ENCODE assay signal across 16 cellular contexts in the genomic region with DNA sequence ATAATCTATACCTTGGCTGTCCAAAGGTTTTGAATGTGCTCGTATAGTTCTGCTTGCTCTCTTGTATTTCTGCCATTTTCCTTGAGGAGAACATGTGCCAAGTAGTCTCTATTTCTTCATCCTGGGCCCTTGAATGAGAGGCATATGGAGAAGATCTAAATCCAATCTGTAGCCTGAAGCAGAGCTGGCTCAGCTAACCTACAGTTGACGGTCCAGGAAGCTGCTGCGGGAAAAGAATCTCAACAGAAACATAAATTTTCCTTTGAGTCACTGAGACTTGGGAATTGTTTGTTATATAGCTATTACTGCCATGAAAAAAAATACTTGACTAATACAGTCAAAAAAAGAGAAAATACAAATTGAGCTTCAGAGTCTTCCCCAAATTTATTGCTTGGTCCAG. TPM values are rescaled to one million over a fixed set of nuclear protein-coding genes. Genes with fewer than 3 reads are reported as not detected.
"Had no signal": no experiment of that assay in that cellular context is flagged by ENCODE, and none has a peak within 500 bp of the region (broad histone marks: within the 10 kb centered on the region; RNA-seq: fewer than 3 reads in every experiment).

No MANE protein-coding gene starts in this region.

- ATAC-seq: T-helper 17 cell had no signal

- H3K27me3 ChIP-seq: esophagus squamous epithelium, tibial artery had no signal

- H3K27ac ChIP-seq: coronary artery, esophagus squamous epithelium, skin epidermis, tibial artery had no signal

- H3K4me3 ChIP-seq: coronary artery, esophagus squamous epithelium, skin epidermis, tibial artery had no signal

- H3K36me3 ChIP-seq: esophagus squamous epithelium, tibial artery had no signal

- DNase-seq: activated CD4-positive, alpha-beta memory T cell treated with anti-CD3 and anti-CD28 coated beads for 36 hours; activated CD4-positive, alpha-beta T cell treated with anti-CD3 and anti-CD28 coated beads for 48 hours; activated naive CD4-positive, alpha-beta T cell treated with Interleukin-2 at 50 U/mL for 16 hours; activated naive CD8-positive, alpha-beta T cell treated with anti-CD3 and anti-CD28 coated beads, Interleukin-2, amount 10 ng/mL, durations not matched to agents 7 days and 5 days; activated T-cell treated with anti-CD3 and anti-CD28 coated beads, Interleukin-2, amount 50 U/mL, for 48 hours; amniotic stem cell; cerebellar nuclear complex; endodermal cell; esophagus squamous epithelium; hypothalamus; nephron progenitor cell; stimulated activated CD4-positive, alpha-beta T cell treated with anti-CD3 and anti-CD28 coated beads, Interleukin-1b, Interleukin-23, amount 100 ng/mL, for 48 hours; T-helper 17 cell; tibial artery had no signal

- H3K9me3 ChIP-seq: esophagus squamous epithelium, tibial artery had no signal

RNA-seq across cellular contexts. Expression of gene PLCB4, which starts 30.1 kb away (rescaled TPM):
- total RNA-seq: activated CD4-positive, alpha-beta memory T cell treated with anti-CD3 and anti-CD28 coated beads for 36 hours; activated naive CD8-positive, alpha-beta T cell treated with anti-CD3 and anti-CD28 coated beads, Interleukin-2, amount 10 ng/mL, durations not matched to agents 7 days and 5 days had no signal
